In genomic region chr4:165111906-165112257, GRCh38 we compare ENCODE assay signal across 8 cellular contexts. TPM values are rescaled to one million over a fixed set of nuclear protein-coding genes. Genes with fewer than 3 reads are reported as not detected.
DNase-seq lines count a peak whose midpoint lies in the region; ATAC-seq, FAIRE-seq and TF ChIP-seq lines count a peak whose summit lies in the region.

No MANE protein-coding gene starts in this region.

- H3K4me3 ChIP-seq in HEK293 (ENCODE audit: low read depth, low read length) (peak overlapping the region; percentile 73), iPS DF 6.9 (ENCODE audit: low read length) (peak overlapping the region; percentile 88), small intestine (ENCODE audit: low read depth in 1 of 2, low read length in 2 of 2) (peak overlapping the region; percentile 79 to 94)

- POLR2A ChIA-PET in HEK293 (lab: Yijun Ruan, JAX): interaction anchor here (1.5 to 1.7 kb wide), 2 partner anchors 204 to 350 kb away, joined by 3 read pairs; no protein-coding TSS in a partner anchor
- POLR2A ChIA-PET in activated CD8-positive, alpha-beta T cell treated with anti-CD3 and anti-CD28 coated beads, Interleukin-2, amount 10 ng/mL, durations not matched to agents 7 days and 5 days (lab: Charles Lee): interaction anchor here (0.5 kb wide), 1 partner anchor 235 kb away, joined by 3 read pairs; no protein-coding TSS in a partner anchor

- no peaks in the 10 kb centered on the region for H3K4me1 ChIP-seq in HEK293 (ENCODE audit: control insufficient read depth, insufficient read depth, low read length)
- H3K4me1 ChIP-seq in iPS DF 6.9 (ENCODE audit: control insufficient read depth, insufficient read depth, low read length): no peaks in the 10 kb centered on the region
- no peaks in the 10 kb centered on the region for H3K4me1 ChIP-seq in small intestine (ENCODE audit: control insufficient read depth in 2 of 2, insufficient read depth in 1 of 2, low read depth in 1 of 2, low read length in 1 of 2)

- H3K36me3 ChIP-seq in HEK293 (ENCODE audit: control insufficient read depth in 2 of 2, insufficient read depth in 1 of 2, low read length in 2 of 2): peaks cover 0 to 9% of the 10 kb centered on the region in 2 experiments; a peak in 1 of 3 replicates
- H3K36me3 ChIP-seq in iPS DF 6.9 (ENCODE audit: control insufficient read depth, insufficient read depth, low read length): no peaks in the 10 kb centered on the region
- no peaks in the 10 kb centered on the region for H3K36me3 ChIP-seq in small intestine (ENCODE audit: control insufficient read depth in 2 of 2, insufficient read depth in 2 of 2, low read length in 2 of 2)

- WGBS in iPS DF 6.9 (ENCODE audit: insufficient coverage, insufficient read length): no CpG with 5 or more reads among the region's 11 CpGs
- WGBS in small intestine, 3 donors: 2 to 8% (median 5%) methylated on average over 11 of the region's 11 CpGs

- H3K4me3 Mint-ChIP-seq in activated CD8-positive, alpha-beta T cell treated with anti-CD3 and anti-CD28 coated beads, Interleukin-2, amount 10 ng/mL, durations not matched to agents 7 days and 5 days: peak overlapping the region; percentile 91

- intact Hi-C loops in sciatic nerve (cut with DNase I): no loop called here

- H3K27ac Mint-ChIP-seq in activated CD8-positive, alpha-beta T cell treated with anti-CD3 and anti-CD28 coated beads, Interleukin-2, amount 10 ng/mL, durations not matched to agents 7 days and 5 days: peak overlapping the region; percentile 88

- ATAC-seq in activated CD8-positive, alpha-beta T cell treated with anti-CD3 and anti-CD28 coated beads, Interleukin-2, amount 10 ng/mL, durations not matched to agents 7 days and 5 days: no peak
- ATAC-seq in sciatic nerve: no peak
- ATAC-seq in GM18907 (IDR thresholded peaks at IDR 0.05; ENCODE audit: unreplicated experiment): no peak
- no peak for ATAC-seq in GM18870 (IDR thresholded peaks at IDR 0.05; ENCODE audit: unreplicated experiment)

- peaks cover 3% of the 10 kb centered on the region for H3K27me3 Mint-ChIP-seq in activated CD8-positive, alpha-beta T cell treated with anti-CD3 and anti-CD28 coated beads, Interleukin-2, amount 10 ng/mL, durations not matched to agents 7 days and 5 days (ENCODE audit: low read depth)

- DNase-seq in activated CD8-positive, alpha-beta T cell treated with anti-CD3 and anti-CD28 coated beads, Interleukin-2, amount 10 ng/mL, durations not matched to agents 7 days and 5 days: no peak
- no peak for DNase-seq in iPS DF 6.9 (ENCODE audit: low read depth, low spot score)
- DNase-seq in small intestine: no peak
- DNase-seq in sciatic nerve (ENCODE audit: low spot score): no peak
- no peak for DNase-seq in NCI-H510A (lab: John Stamatoyannopoulos, UW)

- no peaks in the 10 kb centered on the region for H3K27me3 ChIP-seq in iPS DF 6.9 (ENCODE audit: control insufficient read depth, insufficient read depth, low read length)
- no peaks in the 10 kb centered on the region for H3K27me3 ChIP-seq in small intestine (ENCODE audit: control insufficient read depth in 2 of 2, insufficient read depth in 2 of 2, low read length in 2 of 2)

- no peak for TF ChIP-seq CTCF in HEK293 (tag by site-specific recombination; IDR thresholded peaks at IDR 0.05)

- H3K36me3 Mint-ChIP-seq in activated CD8-positive, alpha-beta T cell treated with anti-CD3 and anti-CD28 coated beads, Interleukin-2, amount 10 ng/mL, durations not matched to agents 7 days and 5 days (ENCODE audit: low read depth): peaks cover 2% of the 10 kb centered on the region

- FAIRE-seq in small intestine (lab: Jason Lieb, UNC): no peak

- no peaks in the 10 kb centered on the region for H3K9me3 Mint-ChIP-seq in activated CD8-positive, alpha-beta T cell treated with anti-CD3 and anti-CD28 coated beads, Interleukin-2, amount 10 ng/mL, durations not matched to agents 7 days and 5 days (ENCODE audit: insufficient read depth)

- H3K9me3 ChIP-seq in HEK293 (ENCODE audit: control insufficient read depth, insufficient read depth, low read depth, low read length) (no peaks in the 10 kb centered on the region), iPS DF 6.9 (ENCODE audit: control insufficient read depth, insufficient read depth, low read length) (no peaks in the 10 kb centered on the region), small intestine (ENCODE audit: control insufficient read depth, low read depth) (no peaks in the 10 kb centered on the region)

- H3K4me1 Mint-ChIP-seq in activated CD8-positive, alpha-beta T cell treated with anti-CD3 and anti-CD28 coated beads, Interleukin-2, amount 10 ng/mL, durations not matched to agents 7 days and 5 days (ENCODE audit: low read depth): peaks cover 20% of the 10 kb centered on the region

- H3K27ac ChIP-seq in HEK293 (ENCODE audit: extremely low read depth, low read depth, low read length): no peak overlapping the region; the same call in 1 of the 2 replicates
- H3K27ac ChIP-seq in iPS DF 6.9 (ENCODE audit: low read length): no peak overlapping the region
- H3K27ac ChIP-seq in small intestine (ENCODE audit: low read depth in 1 of 2, low read length in 1 of 2): peak overlapping the region in 1 of 2 donors; percentile 83

- CTCF ChIA-PET in HEK293 (lab: Yijun Ruan, JAX): no interaction called here
- CTCF ChIA-PET in activated CD8-positive, alpha-beta T cell treated with anti-CD3 and anti-CD28 coated beads, Interleukin-2, amount 10 ng/mL, durations not matched to agents 7 days and 5 days (lab: Charles Lee): interaction anchor here (1.1 to 3.8 kb wide), 7 partner anchors 8 to 334 kb away, joined by 3 to 39 read pairs (median 13); partner anchors contain the start of genes CPE and MSMO1

TF ChIP-seq in HEK293, 187 proteins besides CTCF, POLR2A, EP300 and RAD21:
- TF ChIP-seq ZNF394 (tag by site-specific recombination; IDR thresholded peaks at IDR 0.05; ENCODE audit: borderline replicate concordance): no peak
- no peak for TF ChIP-seq ZNF48 (tag by site-specific recombination; IDR thresholded peaks at IDR 0.05)
- TF ChIP-seq EGR2 (tag by site-specific recombination; IDR thresholded peaks at IDR 0.05; ENCODE audit: low read depth): no peak
- no peak for TF ChIP-seq INSM2 (tag by site-specific recombination; IDR thresholded peaks at IDR 0.05)
- TF ChIP-seq ZNF26 (tag by site-specific recombination; IDR thresholded peaks at IDR 0.05): no peak
- TF ChIP-seq ZNF747 (tag by site-specific recombination; IDR thresholded peaks at IDR 0.05): no peak
- no peak for TF ChIP-seq ZSCAN5A (tag by site-specific recombination; IDR thresholded peaks at IDR 0.05)
- no peak for TF ChIP-seq ZIC2 (tag by site-specific recombination; IDR thresholded peaks at IDR 0.05)
- TF ChIP-seq ZNF416 (tag by site-specific recombination; IDR thresholded peaks at IDR 0.05): no peak

RNA-seq across cellular contexts. Expression of gene TMEM192, which starts 0.8 kb away (rescaled TPM):
- total RNA-seq in activated CD8-positive, alpha-beta T cell treated with anti-CD3 and anti-CD28 coated beads, Interleukin-2, amount 10 ng/mL, durations not matched to agents 7 days and 5 days: 1 to 10 TPM; 6.7 to 8.4 TPM
- polyA plus RNA-seq in small intestine: 10 to 100 TPM in 1 of 3 donors, 1 to 10 TPM in 2; 4.0 to 11.1 (median 6.8) TPM
- 22.1 TPM for total RNA-seq in sciatic nerve

RNA-seq across cellular contexts. Expression of gene TRIM75, which starts 58.2 kb away (rescaled TPM):
- total RNA-seq in activated CD8-positive, alpha-beta T cell treated with anti-CD3 and anti-CD28 coated beads, Interleukin-2, amount 10 ng/mL, durations not matched to agents 7 days and 5 days: not detected
- not detected for polyA plus RNA-seq in small intestine
- not detected for total RNA-seq in sciatic nerve
